ENCODE assay signal across 16 cellular contexts in genomic region chr3:36557021-36557707, GRCh38.
A peak's percentile ranks its signal among the peaks of the same experiment; 100 is the strongest.
DNase-seq lines count a peak whose midpoint lies in the region; ATAC-seq and FAIRE-seq lines count a peak whose summit lies in the region.
"Had no signal": no experiment of that assay in that cellular context is flagged by ENCODE, and none has a peak within 500 bp of the region (broad histone marks: within the 10 kb centered on the region; RNA-seq: fewer than 3 reads in every experiment).

No MANE protein-coding gene starts in this region.

- in situ Hi-C loops in HAP-1 (cut with MboI; ENCODE audit: low sequenced_read_pairs), result no loop called here

- H3K4me3 ChIP-seq in small intestine (ENCODE audit: low read depth in 1 of 2, low read length in 2 of 2) (no peak overlapping the region), HAP-1 (no peak overlapping the region)
- H3K4me3 ChIP-seq: upper lobe of left lung had no signal

- FAIRE-seq in small intestine (lab: Jason Lieb, UNC), result no peak

- no peak overlapping the region for H3K4me3 Mint-ChIP-seq in memory B cell
- H3K4me3 Mint-ChIP-seq: brain; CD4-positive, alpha-beta memory T cell; HFFc6 had no signal

- H3K36me3 Mint-ChIP-seq in memory B cell, result no peaks in the 10 kb centered on the region
- H3K36me3 Mint-ChIP-seq: brain; CD4-positive, alpha-beta memory T cell had no signal

- H3K27me3 Mint-ChIP-seq in memory B cell, result peaks cover 4% of the 10 kb centered on the region

- H3K4me1 ChIP-seq in small intestine (ENCODE audit: control insufficient read depth in 2 of 2, insufficient read depth in 1 of 2, low read depth in 1 of 2, low read length in 1 of 2) (no peaks in the 10 kb centered on the region), HAP-1 (no peaks in the 10 kb centered on the region)

- H3K36me3 ChIP-seq in small intestine (ENCODE audit: control insufficient read depth in 2 of 2, insufficient read depth in 2 of 2, low read length in 2 of 2), result no peaks in the 10 kb centered on the region
- H3K36me3 ChIP-seq in HAP-1 (replicated peaks), result no peaks in the 10 kb centered on the region
- H3K36me3 ChIP-seq: upper lobe of left lung had no signal

- H3K9me3 Mint-ChIP-seq in memory B cell, result no peaks in the 10 kb centered on the region
- H3K9me3 Mint-ChIP-seq: brain; CD4-positive, alpha-beta memory T cell; HFFc6 had no signal

- H3K27me3 ChIP-seq in small intestine (ENCODE audit: control insufficient read depth in 2 of 2, insufficient read depth in 2 of 2, low read length in 2 of 2) (no peaks in the 10 kb centered on the region), HAP-1 (ENCODE audit: low read depth) (no peaks in the 10 kb centered on the region)
- H3K27me3 ChIP-seq: upper lobe of left lung had no signal

- ATAC-seq in GM18868 (IDR thresholded peaks at IDR 0.05; ENCODE audit: unreplicated experiment) (peak; percentile 93), GM21825 (IDR thresholded peaks at IDR 0.05; ENCODE audit: unreplicated experiment) (peak; percentile 67), HG03175 (IDR thresholded peaks at IDR 0.05; ENCODE audit: unreplicated experiment) (peak; percentile 80), memory B cell (ENCODE audit: low read depth) (peak; percentile 41)
- ATAC-seq: Right ventricle myocardium inferior, sciatic nerve had no signal

- peaks cover 10% of the 10 kb centered on the region for H3K4me1 Mint-ChIP-seq in memory B cell
- H3K4me1 Mint-ChIP-seq: CD4-positive, alpha-beta memory T cell had no signal

- H3K27ac Mint-ChIP-seq in memory B cell, result no peak overlapping the region
- H3K27ac Mint-ChIP-seq: brain; CD4-positive, alpha-beta memory T cell; HFFc6 had no signal

- WGBS in small intestine, 3 donors, result 52 to 68% (median 53%) methylated on average over 2 of the region's 2 CpGs

- no peak overlapping the region for H3K27ac ChIP-seq in small intestine (ENCODE audit: low read depth in 1 of 2, low read length in 1 of 2)
- H3K27ac ChIP-seq: upper lobe of left lung had no signal

- DNase-seq in memory B cell (ENCODE audit: low spot score in 2 of 2) (no peak), cerebellum (ENCODE audit: low spot score) (no peak), small intestine (no peak), NCI-H1436 treated with DMSO at 0.1 percent for 48 hours (lab: John Stamatoyannopoulos, UW) (no peak), HAP-1 (ENCODE audit: low spot score in 2 of 2) (no peak)
- DNase-seq: CD4-positive, alpha-beta memory T cell; erythroblast; HFFc6; NCI-H446 treated with DMSO at 0.1 percent for 48 hours; upper lobe of left lung had no signal

- H3K9me3 ChIP-seq in small intestine (ENCODE audit: control insufficient read depth, low read depth) (no peaks in the 10 kb centered on the region), HAP-1 (no peaks in the 10 kb centered on the region; the same call in 1 of the 2 replicates)
- H3K9me3 ChIP-seq: upper lobe of left lung had no signal

Comparison
In these comparisons a context has a peak if more than half of its experiments do, and no peak if none do; other contexts are left out.
1. ATAC-seq: peak in every context shown above with its lines; median percentile 93 in GM18868; 80 in HG03175; 67 in GM21825; 41 in memory B cell.